Comparison of ENCODE assay signal across 26 cellular contexts in genomic region chr2:42849311-42849710, GRCh38. TPM values are rescaled to one million over a fixed set of nuclear protein-coding genes. Genes with fewer than 3 reads are reported as not detected.
"Had no signal": no experiment of that assay in that cellular context is flagged by ENCODE, and none has a peak within 500 bp of the region (broad histone marks: within the 10 kb centered on the region; RNA-seq: fewer than 3 reads in every experiment).

No MANE protein-coding gene starts in this region.

- H3K4me1 Mint-ChIP-seq: activated B cell treated with CpG ODN at 0.5 μM for 24 hours; activated CD4-positive, alpha-beta T cell treated with anti-CD3 and anti-CD28 coated beads, Interleukin-2, amount 10 ng/mL, durations not matched to agents 24 days and 14 days; activated CD8-positive, alpha-beta memory T cell treated with anti-CD3 and anti-CD28 coated beads, Interleukin-2, amount 10 ng/mL, durations not matched to agents 7 days and 5 days; activated naive CD4-positive, alpha-beta T cell treated with anti-CD3 and anti-CD28 coated beads, Interleukin-2, amount 50 U/mL, for 24 hours; activated T-helper 17 cell treated with anti-CD3 and anti-CD28 coated beads, Interleukin-2, amount 50 U/mL, for 72 hours had no signal

- FAIRE-seq: bronchial epithelial cell, RCC 7860, TTC549 had no signal

- H3K4me3 Mint-ChIP-seq: activated B cell treated with CpG ODN at 0.5 μM for 24 hours; activated CD4-positive, alpha-beta T cell treated with anti-CD3 and anti-CD28 coated beads, Interleukin-2, amount 10 ng/mL, durations not matched to agents 24 days and 14 days; activated CD8-positive, alpha-beta memory T cell treated with anti-CD3 and anti-CD28 coated beads, Interleukin-2, amount 10 ng/mL, durations not matched to agents 7 days and 5 days; activated naive CD4-positive, alpha-beta T cell treated with anti-CD3 and anti-CD28 coated beads, Interleukin-2, amount 50 U/mL, for 24 hours; activated T-cell treated with anti-CD3 and anti-CD28 coated beads, Interleukin-2, amount 50 U/mL, for 24 hours; activated T-helper 17 cell treated with anti-CD3 and anti-CD28 coated beads, Interleukin-2, amount 50 U/mL, for 72 hours; T-helper 17 cell had no signal

- H3K27me3 ChIP-seq: ascending aorta, body of pancreas had no signal

- H3K4me1 ChIP-seq: body of pancreas had no signal

- H3K9me3 Mint-ChIP-seq: activated B cell treated with CpG ODN at 0.5 μM for 24 hours; activated CD4-positive, alpha-beta T cell treated with anti-CD3 and anti-CD28 coated beads, Interleukin-2, amount 10 ng/mL, durations not matched to agents 24 days and 14 days; activated naive CD4-positive, alpha-beta T cell treated with anti-CD3 and anti-CD28 coated beads, Interleukin-2, amount 50 U/mL, for 24 hours; activated T-cell treated with anti-CD3 and anti-CD28 coated beads, Interleukin-2, amount 50 U/mL, for 24 hours; activated T-helper 17 cell treated with anti-CD3 and anti-CD28 coated beads, Interleukin-2, amount 50 U/mL, for 72 hours had no signal

- H3K9me3 ChIP-seq: ascending aorta, body of pancreas had no signal

- H3K36me3 Mint-ChIP-seq: activated CD8-positive, alpha-beta memory T cell treated with anti-CD3 and anti-CD28 coated beads, Interleukin-2, amount 10 ng/mL, durations not matched to agents 7 days and 5 days; activated naive CD4-positive, alpha-beta T cell treated with anti-CD3 and anti-CD28 coated beads, Interleukin-2, amount 50 U/mL, for 24 hours had no signal

- DNase-seq: activated B cell treated with CpG ODN at 0.5 μM for 24 hours; activated CD4-positive, alpha-beta T cell treated with anti-CD3 and anti-CD28 coated beads for 1 hour; activated CD4-positive, alpha-beta T cell treated with anti-CD3 and anti-CD28 coated beads, Interleukin-2, amount 10 ng/mL, durations not matched to agents 24 days and 14 days; activated CD4-positive, alpha-beta T cell treated with anti-CD3 and anti-CD28 coated beads, Interleukin-2, amount 50 U/mL, for 48 hours; activated CD8-positive, alpha-beta memory T cell treated with anti-CD3 and anti-CD28 coated beads, Interleukin-2, amount 10 ng/mL, durations not matched to agents 7 days and 5 days; activated gamma-delta T cell; activated T-cell treated with anti-CD3 and anti-CD28 coated beads, Interleukin-2, amount 50 U/mL, for 24 hours; body of pancreas; Kasumi-1; KBM-7; NCI-H1105 treated with DMSO at 0.1 percent for 48 hours; NCI-H1436 treated with DMSO at 0.1 percent for 48 hours; NCI-H187; NCI-H2081; NCI-H446; NCI-H524; PC-3; SIG-M5; T-helper 17 cell; T-helper 9 cell had no signal

- H3K27ac Mint-ChIP-seq: activated B cell treated with CpG ODN at 0.5 μM for 24 hours; activated CD4-positive, alpha-beta T cell treated with anti-CD3 and anti-CD28 coated beads, Interleukin-2, amount 10 ng/mL, durations not matched to agents 24 days and 14 days; activated CD8-positive, alpha-beta memory T cell treated with anti-CD3 and anti-CD28 coated beads, Interleukin-2, amount 10 ng/mL, durations not matched to agents 7 days and 5 days; activated naive CD4-positive, alpha-beta T cell treated with anti-CD3 and anti-CD28 coated beads, Interleukin-2, amount 50 U/mL, for 24 hours; activated T-cell treated with anti-CD3 and anti-CD28 coated beads, Interleukin-2, amount 50 U/mL, for 24 hours; activated T-helper 17 cell treated with anti-CD3 and anti-CD28 coated beads, Interleukin-2, amount 50 U/mL, for 72 hours; T-helper 17 cell had no signal

- H3K27ac ChIP-seq: body of pancreas had no signal

- H3K36me3 ChIP-seq: ascending aorta had no signal

- H3K27me3 Mint-ChIP-seq: activated B cell treated with CpG ODN at 0.5 μM for 24 hours; activated CD4-positive, alpha-beta T cell treated with anti-CD3 and anti-CD28 coated beads, Interleukin-2, amount 10 ng/mL, durations not matched to agents 24 days and 14 days; activated naive CD4-positive, alpha-beta T cell treated with anti-CD3 and anti-CD28 coated beads, Interleukin-2, amount 50 U/mL, for 24 hours; activated T-cell treated with anti-CD3 and anti-CD28 coated beads, Interleukin-2, amount 50 U/mL, for 24 hours; activated T-helper 17 cell treated with anti-CD3 and anti-CD28 coated beads, Interleukin-2, amount 50 U/mL, for 72 hours had no signal

- ATAC-seq: activated CD8-positive, alpha-beta memory T cell treated with anti-CD3 and anti-CD28 coated beads, Interleukin-2, amount 10 ng/mL, durations not matched to agents 7 days and 5 days; activated T-helper 17 cell treated with anti-CD3 and anti-CD28 coated beads, Interleukin-2, amount 50 U/mL, for 72 hours; body of pancreas; PC-3; T-helper 17 cell had no signal

- H3K4me3 ChIP-seq: ascending aorta, body of pancreas had no signal

RNA-seq across cellular contexts. Expression of gene HAAO, which starts 56.9 kb away (rescaled TPM):
- total RNA-seq: bronchial epithelial cell, PC-3 had no signal
